37 cellular contexts compared by ENCODE assay signal in the genomic region with DNA sequence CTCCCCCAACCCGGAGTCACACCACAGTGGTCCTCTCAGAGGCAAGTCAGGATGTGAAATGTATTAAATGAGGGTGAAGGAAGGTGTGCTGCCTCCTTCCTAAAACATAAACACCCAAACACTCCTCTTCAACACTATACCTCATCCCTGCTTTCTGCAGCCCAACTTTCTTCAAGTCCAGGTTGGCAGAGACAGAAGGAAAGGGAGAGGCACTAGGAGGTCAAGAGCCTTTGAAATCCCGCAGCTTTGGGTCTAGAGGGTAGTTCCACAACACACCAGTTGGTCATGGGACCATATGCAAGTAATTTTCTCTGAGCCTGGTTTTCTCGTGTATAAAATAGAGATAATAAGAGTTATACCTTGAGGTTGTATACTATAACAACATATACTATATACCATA. TPM values are rescaled to one million over a fixed set of nuclear protein-coding genes. Genes with fewer than 3 reads are reported as not detected.
"Had no signal": no experiment of that assay in that cellular context is flagged by ENCODE, and none has a peak within 500 bp of the region (broad histone marks: within the 10 kb centered on the region; RNA-seq: fewer than 3 reads in every experiment).

No MANE protein-coding gene starts in this region.

- H3K27me3 ChIP-seq: MG63, Peyer's patch, SJSA1 had no signal

- H3K27me3 Mint-ChIP-seq: activated B cell treated with CpG ODN at 0.5 μM for 24 hours; activated CD4-positive, alpha-beta memory T cell treated with anti-CD3 and anti-CD28 coated beads for 36 hours; activated CD8-positive, alpha-beta memory T cell treated with anti-CD3 and anti-CD28 coated beads, Interleukin-2, amount 10 ng/mL, durations not matched to agents 7 days and 5 days; activated naive CD4-positive, alpha-beta T cell treated with anti-CD3 and anti-CD28 coated beads, Interleukin-2, amount 10 ng/mL, durations not matched to agents 7 days and 5 days; activated naive CD8-positive, alpha-beta T cell; activated naive CD8-positive, alpha-beta T cell treated with anti-CD3 and anti-CD28 coated beads, Interleukin-2, amount 50 U/mL, for 24 hours; brain had no signal

- H3K9ac ChIP-seq: SK-N-SH had no signal

- H3K4me2 ChIP-seq: SK-N-SH had no signal

- FAIRE-seq: bronchial epithelial cell, K562, TTC549 had no signal

- H3K36me3 Mint-ChIP-seq: activated CD4-positive, alpha-beta memory T cell treated with anti-CD3 and anti-CD28 coated beads for 36 hours; activated CD8-positive, alpha-beta memory T cell treated with anti-CD3 and anti-CD28 coated beads, Interleukin-2, amount 10 ng/mL, durations not matched to agents 7 days and 5 days; activated naive CD4-positive, alpha-beta T cell treated with anti-CD3 and anti-CD28 coated beads, Interleukin-2, amount 10 ng/mL, durations not matched to agents 7 days and 5 days; activated naive CD8-positive, alpha-beta T cell; brain had no signal

- H3K27ac ChIP-seq: Peyer's patch, SJSA1 had no signal

- H3K27ac Mint-ChIP-seq: activated B cell treated with CpG ODN at 0.5 μM for 24 hours; activated CD4-positive, alpha-beta memory T cell treated with anti-CD3 and anti-CD28 coated beads for 36 hours; activated CD8-positive, alpha-beta memory T cell treated with anti-CD3 and anti-CD28 coated beads, Interleukin-2, amount 10 ng/mL, durations not matched to agents 7 days and 5 days; activated naive CD4-positive, alpha-beta T cell treated with anti-CD3 and anti-CD28 coated beads, Interleukin-2, amount 10 ng/mL, durations not matched to agents 7 days and 5 days; activated naive CD8-positive, alpha-beta T cell; activated naive CD8-positive, alpha-beta T cell treated with anti-CD3 and anti-CD28 coated beads, Interleukin-2, amount 50 U/mL, for 24 hours; T-helper 1 cell treated with Interleukin-12 subunit alpha and Interleukin-12 subunit beta and Interleukin-4 antibody, amounts not matched to agents 30 μg/mL and 1 μg/mL, for 36 hours; T-helper 2 cell treated with Interferon-gamma antibody and Interleukin-4, amounts not matched to agents 5 μg/mL and 100 μg/mL, for 36 hours had no signal

- H3K9me3 Mint-ChIP-seq: activated B cell treated with CpG ODN at 0.5 μM for 24 hours; brain; T-helper 1 cell treated with Interleukin-12 subunit alpha and Interleukin-12 subunit beta and Interleukin-4 antibody, amounts not matched to agents 30 μg/mL and 1 μg/mL, for 36 hours; T-helper 2 cell treated with Interferon-gamma antibody and Interleukin-4, amounts not matched to agents 5 μg/mL and 100 μg/mL, for 36 hours had no signal

- H3K4me3 Mint-ChIP-seq: activated B cell treated with CpG ODN at 0.5 μM for 24 hours; activated CD4-positive, alpha-beta memory T cell treated with anti-CD3 and anti-CD28 coated beads for 36 hours; activated CD8-positive, alpha-beta memory T cell treated with anti-CD3 and anti-CD28 coated beads, Interleukin-2, amount 10 ng/mL, durations not matched to agents 7 days and 5 days; activated naive CD4-positive, alpha-beta T cell treated with anti-CD3 and anti-CD28 coated beads, Interleukin-2, amount 10 ng/mL, durations not matched to agents 7 days and 5 days; activated naive CD8-positive, alpha-beta T cell; activated naive CD8-positive, alpha-beta T cell treated with anti-CD3 and anti-CD28 coated beads, Interleukin-2, amount 50 U/mL, for 24 hours; brain; T-helper 1 cell treated with Interleukin-12 subunit alpha and Interleukin-12 subunit beta and Interleukin-4 antibody, amounts not matched to agents 30 μg/mL and 1 μg/mL, for 36 hours; T-helper 2 cell treated with Interferon-gamma antibody and Interleukin-4, amounts not matched to agents 5 μg/mL and 100 μg/mL, for 36 hours had no signal

- ATAC-seq: activated CD8-positive, alpha-beta memory T cell treated with anti-CD3 and anti-CD28 coated beads, Interleukin-2, amount 10 ng/mL, durations not matched to agents 7 days and 5 days; activated naive CD8-positive, alpha-beta T cell treated with anti-CD3 and anti-CD28 coated beads, Interleukin-2, amount 50 U/mL, for 24 hours; K562; PC-3 had no signal

- H3K4me1 ChIP-seq: Peyer's patch had no signal

- H3K9me3 ChIP-seq: MG63, Peyer's patch, SJSA1, SK-N-SH had no signal

- H3K36me3 ChIP-seq: MG63, Peyer's patch had no signal

- DNase-seq: activated B cell treated with CpG ODN at 0.5 μM for 24 hours; activated CD4-positive, alpha-beta memory T cell treated with anti-CD3 and anti-CD28 coated beads for 36 hours; activated CD4-positive, alpha-beta T cell treated with anti-CD3 and anti-CD28 coated beads for 4 hours; activated CD4-positive, alpha-beta T cell treated with anti-CD3 and anti-CD28 coated beads, Interleukin-2, amount 50 U/mL, for 1 hour; activated CD4-positive, CD25-positive, alpha-beta regulatory T cell treated with anti-CD3 and anti-CD28 coated beads, Interleukin-2, amount 50 U/mL, for 72 hours; activated CD8-positive, alpha-beta memory T cell treated with anti-CD3 and anti-CD28 coated beads for 24 hours; activated CD8-positive, alpha-beta memory T cell treated with anti-CD3 and anti-CD28 coated beads, Interleukin-2, amount 10 ng/mL, durations not matched to agents 7 days and 5 days; activated CD8-positive, alpha-beta memory T cell treated with anti-CD3 and anti-CD28 coated beads, Interleukin-2, amount 50 U/mL, for 48 hours; activated effector memory CD4-positive, alpha-beta T cell treated with Interleukin-2 at 50 U/mL for 16 hours; activated naive CD4-positive, alpha-beta T cell treated with anti-CD3 and anti-CD28 coated beads, Interleukin-2, amount 10 ng/mL, durations not matched to agents 7 days and 5 days; activated naive CD8-positive, alpha-beta T cell treated with anti-CD3 and anti-CD28 coated beads, Interleukin-2, amount 50 U/mL, for 24 hours; activated T-cell treated with anti-CD3 and anti-CD28 coated beads, Interleukin-2, amount 50 U/mL, for 48 hours; anterior cingulate cortex; central memory CD4-positive, alpha-beta T cell; MG63; MV-4-11; NCI-H1092; NCI-H1436 treated with DMSO at 0.1 percent for 48 hours; NCI-H1694 treated with DMSO at 0.1 percent for 48 hours; NCI-H2029; NCI-H510A; NCI-H526; NCI-H748 treated with DMSO at 0.1 percent for 48 hours; NK-92 treated with Interleukin-12 subunit alpha and Interleukin-12 subunit beta, amount 100 ng/mL, for 24 hours; PC-3; Peyer's patch; RPMI8226; SHP77 treated with DMSO at 0.1 percent for 48 hours; SK-N-SH had no signal

- H3K4me1 Mint-ChIP-seq: activated B cell treated with CpG ODN at 0.5 μM for 24 hours; activated CD8-positive, alpha-beta memory T cell treated with anti-CD3 and anti-CD28 coated beads, Interleukin-2, amount 10 ng/mL, durations not matched to agents 7 days and 5 days; activated naive CD4-positive, alpha-beta T cell treated with anti-CD3 and anti-CD28 coated beads, Interleukin-2, amount 10 ng/mL, durations not matched to agents 7 days and 5 days; activated naive CD8-positive, alpha-beta T cell treated with anti-CD3 and anti-CD28 coated beads, Interleukin-2, amount 50 U/mL, for 24 hours had no signal

- H3K4me3 ChIP-seq: K562, MG63, Peyer's patch, SJSA1 had no signal

RNA-seq across cellular contexts. Expression of a gene that starts 38.4 kb away (rescaled TPM):
- total RNA-seq: activated B cell treated with CpG ODN at 0.5 μM for 24 hours; activated CD4-positive, alpha-beta memory T cell treated with anti-CD3 and anti-CD28 coated beads for 36 hours; activated CD8-positive, alpha-beta memory T cell treated with anti-CD3 and anti-CD28 coated beads, Interleukin-2, amount 10 ng/mL, durations not matched to agents 7 days and 5 days had no signal
- polyA plus RNA-seq: K562 had no signal
